Comparison of ENCODE assay signal across 12 cellular contexts in genomic region chr14:70713096-70713875, GRCh38.
DNase-seq lines count a peak whose midpoint lies in the region; ATAC-seq, FAIRE-seq and TF ChIP-seq lines count a peak whose summit lies in the region.
"Had no signal": no experiment of that assay in that cellular context is flagged by ENCODE, and none has a peak within 500 bp of the region (broad histone marks: within the 10 kb centered on the region; RNA-seq: fewer than 3 reads in every experiment).

No MANE protein-coding gene starts in this region.

- no peak overlapping the region for H3K4me3 ChIP-seq in HUES48 (ENCODE audit: low read depth, low read length)
- H3K4me3 ChIP-seq in astrocyte (ENCODE audit: insufficient read depth, low read depth, low read length): no peak overlapping the region
- H3K4me3 ChIP-seq in iPS-18a (ENCODE audit: low read length): no peak overlapping the region
- H3K4me3 ChIP-seq in stomach: no peak overlapping the region
- H3K4me3 ChIP-seq: BLaER1, suprapubic skin had no signal

- intact Hi-C loops in stomach (cut with DNase I; ENCODE audit: low total_unique reads): loop anchor here (10.0 kb wide), 1 partner anchor 68 kb away; the partner anchor contains the start of gene TTC9
- intact Hi-C loops in head of caudate nucleus (cut with DNase I): no loop called here

- H3K9me3 ChIP-seq in HUES48 (ENCODE audit: control insufficient read depth, insufficient read depth, low read length) (no peaks in the 10 kb centered on the region), astrocyte (ENCODE audit: insufficient read depth, low read depth, low read length) (no peaks in the 10 kb centered on the region), iPS-18a (ENCODE audit: control insufficient read depth, low read depth, low read length) (no peaks in the 10 kb centered on the region), stomach (no peaks in the 10 kb centered on the region)
- H3K9me3 ChIP-seq: BLaER1, suprapubic skin had no signal

- no peaks in the 10 kb centered on the region for H3K27me3 ChIP-seq in HUES48 (ENCODE audit: control insufficient read depth, insufficient read depth, low read length)
- peaks cover 15% of the 10 kb centered on the region for H3K27me3 ChIP-seq in astrocyte (ENCODE audit: insufficient read depth, low read length)
- no peaks in the 10 kb centered on the region for H3K27me3 ChIP-seq in iPS-18a (ENCODE audit: control insufficient read depth, insufficient read depth, low read length)
- H3K27me3 ChIP-seq in stomach: no peaks in the 10 kb centered on the region
- H3K27me3 ChIP-seq: BLaER1, foreskin keratinocyte, suprapubic skin had no signal

- ATAC-seq in HG02798 (IDR thresholded peaks at IDR 0.05; ENCODE audit: poor library complexity, unreplicated experiment): no peak
- ATAC-seq: activated T-cell treated with anti-CD3 and anti-CD28 coated beads, Interleukin-2, amount 50 U/mL, for 4 hours; foreskin keratinocyte had no signal

- no peak overlapping the region for H3K27ac Mint-ChIP-seq in astrocyte (ENCODE audit: unreplicated experiment)
- H3K27ac Mint-ChIP-seq: endodermal cell had no signal

- TF ChIP-seq EP300 in stomach (IDR thresholded peaks at IDR 0.05): no peak

- TF ChIP-seq POLR2A in stomach (IDR thresholded peaks at IDR 0.05): no peak

- H3K4me1 ChIP-seq in HUES48 (ENCODE audit: control insufficient read depth, insufficient read depth, low read length): peaks cover 32% of the 10 kb centered on the region
- no peaks in the 10 kb centered on the region for H3K4me1 ChIP-seq in astrocyte (ENCODE audit: insufficient read depth, low read length)
- peaks cover 35% of the 10 kb centered on the region for H3K4me1 ChIP-seq in iPS-18a (ENCODE audit: control insufficient read depth, low read depth, low read length)
- H3K4me1 ChIP-seq in stomach: peaks cover 0 to 24% (median 13%) of the 10 kb centered on the region in 4 donors
- H3K4me1 ChIP-seq: BLaER1 had no signal

- WGBS in stomach, 5 donors: 51 to 65% (median 59%) methylated on average over 7 of the region's 7 CpGs

- H3K27ac ChIP-seq in HUES48 (ENCODE audit: low read depth, low read length) (peak overlapping the region; percentile 59), astrocyte (ENCODE audit: low read depth, low read length) (no peak overlapping the region), iPS-18a (ENCODE audit: low read length) (peak overlapping the region; percentile 9), stomach (peak overlapping the region in 4 of 5 donors; percentile 1 to 63 (median 31))
- H3K27ac ChIP-seq: BLaER1, foreskin keratinocyte, suprapubic skin had no signal

- peak overlapping the region; percentile 18 for H3K4me2 ChIP-seq in astrocyte (ENCODE audit: low read length)
- H3K4me2 ChIP-seq: BLaER1 had no signal

- H3K79me2 ChIP-seq in astrocyte (ENCODE audit: insufficient read depth, low read length): no peaks in the 10 kb centered on the region

- FAIRE-seq in astrocyte (lab: Jason Lieb, UNC): no peak

- TF ChIP-seq CTCF in astrocyte (IDR thresholded peaks at IDR 0.05; ENCODE audit: insufficient read depth, low read depth, low read length) (no peak), stomach (IDR thresholded peaks at IDR 0.05) (no peak)

- no peaks in the 10 kb centered on the region for H4K20me1 ChIP-seq in astrocyte (ENCODE audit: insufficient read depth, low read length)
- H4K20me1 ChIP-seq: BLaER1 had no signal

- H3K4me3 Mint-ChIP-seq in astrocyte (ENCODE audit: unreplicated experiment): no peak overlapping the region
- H3K4me3 Mint-ChIP-seq: activated T-cell treated with anti-CD3 and anti-CD28 coated beads, Interleukin-2, amount 50 U/mL, for 4 hours; endodermal cell had no signal

- peaks cover 7% of the 10 kb centered on the region for H3K27me3 Mint-ChIP-seq in astrocyte (ENCODE audit: low read depth, unreplicated experiment)

- no peaks in the 10 kb centered on the region for H3K9me3 Mint-ChIP-seq in astrocyte (ENCODE audit: unreplicated experiment)
- H3K9me3 Mint-ChIP-seq: activated T-cell treated with anti-CD3 and anti-CD28 coated beads, Interleukin-2, amount 50 U/mL, for 4 hours; endodermal cell had no signal

- H3K9ac ChIP-seq in HUES48 (ENCODE audit: low read depth, low read length): no peak overlapping the region
- H3K9ac ChIP-seq in astrocyte (ENCODE audit: low read length): no peak overlapping the region
- no peak overlapping the region for H3K9ac ChIP-seq in iPS-18a (ENCODE audit: low read length)
- H3K9ac ChIP-seq: BLaER1 had no signal

- H3K36me3 ChIP-seq in HUES48 (ENCODE audit: control insufficient read depth, insufficient read depth, low read length): no peaks in the 10 kb centered on the region
- no peaks in the 10 kb centered on the region for H3K36me3 ChIP-seq in astrocyte (ENCODE audit: insufficient read depth, low read length)
- H3K36me3 ChIP-seq in iPS-18a (ENCODE audit: control insufficient read depth, low read depth, low read length): no peaks in the 10 kb centered on the region
- H3K36me3 ChIP-seq in stomach: no peaks in the 10 kb centered on the region
- H3K36me3 ChIP-seq: BLaER1, suprapubic skin had no signal

- DNase-seq in astrocyte (ENCODE audit: low read depth) (no peak), stomach (no peak), hippocampal formation (lab: John Stamatoyannopoulos, UW) (no peak), head of caudate nucleus (no peak)

- peaks cover 7% of the 10 kb centered on the region for H3K4me1 Mint-ChIP-seq in astrocyte (ENCODE audit: low read depth, unreplicated experiment)

- H2AFZ ChIP-seq in astrocyte (ENCODE audit: low read depth, low read length): peak overlapping the region; percentile 8

- no peaks in the 10 kb centered on the region for H3K36me3 Mint-ChIP-seq in astrocyte (ENCODE audit: low read depth, unreplicated experiment)
